18 cellular contexts compared by ENCODE assay signal in genomic region chr15:65405793-65406192, GRCh38. TPM values are rescaled to one million over a fixed set of nuclear protein-coding genes. Genes with fewer than 3 reads are reported as not detected.
"Had no signal": no experiment of that assay in that cellular context is flagged by ENCODE, and none has a peak within 500 bp of the region (broad histone marks: within the 10 kb centered on the region; RNA-seq: fewer than 3 reads in every experiment).

No MANE protein-coding gene starts in this region.

- ATAC-seq: left colon; stimulated activated effector memory CD8-positive, alpha-beta T cell treated with anti-CD3 and anti-CD28 coated beads, Interleukin-12 subunit alpha, Interleukin-12 subunit beta, amount 100 ng/mL, for 72 hours had no signal

- H3K27ac ChIP-seq: skin epidermis had no signal

- H3K4me1 Mint-ChIP-seq: activated naive CD4-positive, alpha-beta T cell treated with anti-CD3 and anti-CD28 coated beads, Interleukin-2, amount 50 U/mL, for 24 hours had no signal

- H3K9me3 Mint-ChIP-seq: activated naive CD4-positive, alpha-beta T cell treated with anti-CD3 and anti-CD28 coated beads, Interleukin-2, amount 50 U/mL, for 24 hours; nephron progenitor cell; stimulated activated effector memory CD8-positive, alpha-beta T cell treated with anti-CD3 and anti-CD28 coated beads, Interleukin-12 subunit alpha, Interleukin-12 subunit beta, amount 100 ng/mL, for 72 hours had no signal

- H3K36me3 Mint-ChIP-seq: activated naive CD4-positive, alpha-beta T cell treated with anti-CD3 and anti-CD28 coated beads, Interleukin-2, amount 50 U/mL, for 24 hours; stimulated activated effector memory CD8-positive, alpha-beta T cell treated with anti-CD3 and anti-CD28 coated beads, Interleukin-12 subunit alpha, Interleukin-12 subunit beta, amount 100 ng/mL, for 72 hours had no signal

- DNase-seq: activated CD4-positive, alpha-beta T cell treated with anti-CD3 and anti-CD28 coated beads, Interleukin-2, amount 50 U/mL, for 4 hours; activated effector memory CD4-positive, alpha-beta T cell treated with Interleukin-2 at 50 U/mL for 16 hours; activated T-cell treated with anti-CD3 and anti-CD28 coated beads, Interleukin-2, amount 50 U/mL, for 1 hour; central memory CD4-positive, alpha-beta T cell; cortex of kidney; erythroblast; glutamatergic neuron; left colon; nephron progenitor cell; ovary; T-helper 2 cell; trophoblast cell had no signal

- H3K27me3 ChIP-seq: ovary had no signal

- H3K9me3 ChIP-seq: ovary had no signal

- H3K4me3 Mint-ChIP-seq: activated naive CD4-positive, alpha-beta T cell treated with anti-CD3 and anti-CD28 coated beads, Interleukin-2, amount 50 U/mL, for 24 hours; nephron progenitor cell; stimulated activated effector memory CD8-positive, alpha-beta T cell treated with anti-CD3 and anti-CD28 coated beads, Interleukin-12 subunit alpha, Interleukin-12 subunit beta, amount 100 ng/mL, for 72 hours had no signal

- H3K4me3 ChIP-seq: lung, ovary, skin epidermis had no signal

- H3K36me3 ChIP-seq: ovary had no signal

- H3K27ac Mint-ChIP-seq: activated naive CD4-positive, alpha-beta T cell treated with anti-CD3 and anti-CD28 coated beads, Interleukin-2, amount 50 U/mL, for 24 hours; stimulated activated effector memory CD8-positive, alpha-beta T cell treated with anti-CD3 and anti-CD28 coated beads, Interleukin-12 subunit alpha, Interleukin-12 subunit beta, amount 100 ng/mL, for 72 hours had no signal

RNA-seq across cellular contexts. Expression of gene IGDCC3, which starts 28.0 kb away (rescaled TPM):
- total RNA-seq: mononuclear cell, subcutaneous adipose tissue had no signal
- polyA plus RNA-seq: lung had no signal
